Comparison of ENCODE assay signal across 1 cellular context in the genomic region with DNA sequence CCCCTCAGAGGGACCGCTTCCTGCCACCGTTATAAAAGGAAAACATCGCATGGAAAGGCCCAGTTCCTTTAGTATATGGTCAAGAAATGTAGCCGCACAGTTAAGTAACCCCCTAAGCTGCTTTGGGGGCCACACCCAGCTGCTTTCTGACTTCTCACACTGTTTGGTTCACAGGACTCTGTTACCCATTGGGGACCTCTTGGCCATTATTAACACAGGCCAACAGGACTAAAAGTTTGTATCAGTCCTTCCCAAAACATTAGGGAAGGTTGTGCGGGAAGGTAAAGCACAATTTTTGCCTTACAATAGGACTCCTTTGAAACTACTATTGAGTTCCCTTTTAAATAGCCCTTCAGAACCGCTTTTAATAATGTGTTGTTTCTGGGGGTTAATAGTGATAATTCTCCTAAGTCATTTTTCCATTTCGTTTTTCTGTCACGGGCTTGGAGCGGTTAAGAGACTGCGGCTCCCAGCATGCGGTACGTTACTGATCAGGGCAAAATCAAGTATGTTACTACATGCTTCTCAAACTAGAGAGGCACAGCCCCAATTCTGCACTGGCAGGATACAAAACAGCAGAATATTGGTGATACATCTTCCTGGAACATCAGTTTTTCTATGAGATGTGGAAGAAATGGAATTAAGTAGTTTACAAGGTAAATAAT.
TF ChIP-seq lines count a peak whose summit lies in the region.

No MANE protein-coding gene starts in this region.

TF ChIP-seq in liver, 16 proteins besides CTCF, POLR2A, EP300 and RAD21 (continued from another document):
- TF ChIP-seq, protein P1, sequence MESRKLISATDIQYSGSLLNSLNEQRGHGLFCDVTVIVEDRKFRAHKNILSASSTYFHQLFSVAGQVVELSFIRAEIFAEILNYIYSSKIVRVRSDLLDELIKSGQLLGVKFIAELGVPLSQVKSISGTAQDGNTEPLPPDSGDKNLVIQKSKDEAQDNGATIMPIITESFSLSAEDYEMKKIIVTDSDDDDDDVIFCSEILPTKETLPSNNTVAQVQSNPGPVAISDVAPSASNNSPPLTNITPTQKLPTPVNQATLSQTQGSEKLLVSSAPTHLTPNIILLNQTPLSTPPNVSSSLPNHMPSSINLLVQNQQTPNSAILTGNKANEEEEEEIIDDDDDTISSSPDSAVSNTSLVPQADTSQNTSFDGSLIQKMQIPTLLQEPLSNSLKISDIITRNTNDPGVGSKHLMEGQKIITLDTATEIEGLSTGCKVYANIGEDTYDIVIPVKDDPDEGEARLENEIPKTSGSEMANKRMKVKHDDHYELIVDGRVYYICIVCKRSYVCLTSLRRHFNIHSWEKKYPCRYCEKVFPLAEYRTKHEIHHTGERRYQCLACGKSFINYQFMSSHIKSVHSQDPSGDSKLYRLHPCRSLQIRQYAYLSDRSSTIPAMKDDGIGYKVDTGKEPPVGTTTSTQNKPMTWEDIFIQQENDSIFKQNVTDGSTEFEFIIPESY (IDR thresholded peaks at IDR 0.05) = no peak
- TF ChIP-seq YY1 (IDR thresholded peaks at IDR 0.05) = no peak
- no peak for TF ChIP-seq GABPA (IDR thresholded peaks at IDR 0.05 in 1 of 2, conservative IDR thresholded peaks at IDR 0.05 in 1 of 2)
- no peak for TF ChIP-seq HNF4A (conservative IDR thresholded peaks at IDR 0.05)
